ENCODE assay signal across 8 cellular contexts in genomic region chr9:76394023-76394895, GRCh38. TPM values are rescaled to one million over a fixed set of nuclear protein-coding genes. Genes with fewer than 3 reads are reported as not detected.
DNase-seq lines count a peak whose midpoint lies in the region; TF ChIP-seq lines count a peak whose summit lies in the region.

Gene RFK, minus strand, starts transcription at chr9:76394426. Its CDS starts 255 bp downstream, at chr9:76394171.

- no CpG with 5 or more reads among the region's 91 CpGs for WGBS in neuronal stem cell (ENCODE audit: extremely low coverage in 2 of 2, insufficient read length in 2 of 2, insufficient replicate concordance in 1 of 2), 2 donors

- peak within 1 kb of the TSS; percentile 92 for H3K23ac ChIP-seq in neuronal stem cell (ENCODE audit: low read depth, low read length, poor library complexity)

- H4K91ac ChIP-seq in neuronal stem cell (ENCODE audit: low read depth, low read length, poor library complexity) = no peak within 1 kb of the TSS

- no peaks in the 10 kb centered on the region for H3K27me3 ChIP-seq in neuronal stem cell (ENCODE audit: control insufficient read depth in 3 of 3, insufficient read depth in 3 of 3, low read depth in 1 of 3, low read length in 3 of 3)

- H2BK15ac ChIP-seq in neuronal stem cell (ENCODE audit: low read length) = peak within 1 kb of the TSS; percentile 96

- peaks cover 0 to 20% of the 10 kb centered on the region in 2 donors for H3K36me3 ChIP-seq in neuronal stem cell (replicated peaks in 1 of 2; ENCODE audit: control insufficient read depth in 2 of 2, insufficient read depth in 2 of 2, low read length in 2 of 2)

- peak; percentile 64 for TF ChIP-seq CTCF in LNCaP clone FGC (IDR thresholded peaks at IDR 0.05; ENCODE audit: control insufficient read depth, extremely low read depth, insufficient read depth)

- peak; percentile 88 for DNase-seq in G401 (ENCODE audit: low spot score)
- DNase-seq in H4 (ENCODE audit: low spot score) = peak; percentile 80
- DNase-seq in LNCaP clone FGC (ENCODE audit: low read depth) = peak; percentile 75
- DNase-seq in SHP77 (lab: John Stamatoyannopoulos, UW) = peak; percentile 82 to 84
- DNase-seq in activated naive CD4-positive, alpha-beta T cell (lab: John Stamatoyannopoulos, UW) = peak; percentile 77 to 94 (median 82)
- peak; percentile 80 for DNase-seq in foreskin melanocyte
- peak; percentile 92 for DNase-seq in neuronal stem cell (ENCODE audit: low spot score)
- peak; percentile 48 to 95 (median 88) for DNase-seq in substantia nigra (lab: John Stamatoyannopoulos, UW)

- peak within 1 kb of the TSS; percentile 63 for H3K4me3 ChIP-seq in LNCaP clone FGC (ENCODE audit: low read depth, low read length)
- peak within 1 kb of the TSS; percentile 82 to 98 for H3K4me3 ChIP-seq in neuronal stem cell (ENCODE audit: low read length in 2 of 2)

- no peak within 1 kb of the TSS for H2BK5ac ChIP-seq in neuronal stem cell (ENCODE audit: low read length)

- peak within 1 kb of the TSS; percentile 99 for H3K9ac ChIP-seq in neuronal stem cell (ENCODE audit: low read depth, low read length, poor library complexity)

- no peak within 1 kb of the TSS for H2AK5ac ChIP-seq in neuronal stem cell (ENCODE audit: low read depth, low read length)

- peak within 1 kb of the TSS; percentile 100 for H4K8ac ChIP-seq in neuronal stem cell (ENCODE audit: low read depth, low read length)

- H3K4me1 ChIP-seq in neuronal stem cell (ENCODE audit: control insufficient read depth in 2 of 2, insufficient read depth in 1 of 2, low read depth in 1 of 2, low read length in 2 of 2) = peaks cover 0 to 5% of the 10 kb centered on the region in 2 donors

- H3K27ac ChIP-seq in neuronal stem cell (replicated peaks; ENCODE audit: low read length) (peak within 1 kb of the TSS; percentile 95), substantia nigra (ENCODE audit: low read depth, low read length, poor library complexity, severe bottlenecking) (peak within 1 kb of the TSS; percentile 87)

- no peak within 1 kb of the TSS for H3K14ac ChIP-seq in neuronal stem cell (ENCODE audit: low read length)

- H3K18ac ChIP-seq in neuronal stem cell (ENCODE audit: low read length) = peak within 1 kb of the TSS; percentile 97

- H3K79me1 ChIP-seq in neuronal stem cell (ENCODE audit: low read depth, low read length) = no peaks in the 10 kb centered on the region

- no peak within 1 kb of the TSS for H2BK12ac ChIP-seq in neuronal stem cell (ENCODE audit: low read length)

- H3K4ac ChIP-seq in neuronal stem cell (ENCODE audit: low read length) = peak within 1 kb of the TSS; percentile 44

- peak within 1 kb of the TSS; percentile 77 for H2BK120ac ChIP-seq in neuronal stem cell (ENCODE audit: low read depth, low read length)

- H3K4me2 ChIP-seq in neuronal stem cell (ENCODE audit: insufficient read depth, low read length, poor library complexity, severe bottlenecking) = peak within 1 kb of the TSS; percentile 81

- in situ Hi-C loops in G401 (cut with HindIII; ENCODE audit: low sequenced_read_pairs) = no loop called here

- peak within 1 kb of the TSS; percentile 100 for H2AFZ ChIP-seq in neuronal stem cell (ENCODE audit: low read length)

- peaks cover 3 to 7% of the 10 kb centered on the region in 2 donors for H3K9me3 ChIP-seq in neuronal stem cell (replicated peaks in 1 of 2; ENCODE audit: control insufficient read depth in 2 of 2, insufficient read depth in 1 of 2, low read depth in 1 of 2, low read length in 2 of 2)

RNA-seq across cellular contexts. Expression of gene RFK, which starts in this region (rescaled TPM):
- 57.6 and 62.2 TPM in 2 replicates for total RNA-seq in G401 (2014; rRNA removed; shearing (Covaris generic))
- total RNA-seq in H4 (2014; rRNA removed; shearing (Covaris generic)) = 27.3 and 30.5 TPM in 2 replicates
- 18.2 TPM for polyA plus RNA-seq in neuronal stem cell (2013, experiment 1 of 2)
- polyA plus RNA-seq in neuronal stem cell (2013, experiment 2 of 2) = 18.9 TPM

Comparison
In these comparisons a context has a peak if more than half of its experiments do, and no peak if none do; other contexts are left out.
1. Peak in every context shown above with its lines: DNase-seq, H3K4me3 ChIP-seq and H3K27ac ChIP-seq.